23 cellular contexts compared by ENCODE assay signal in the genomic region with DNA sequence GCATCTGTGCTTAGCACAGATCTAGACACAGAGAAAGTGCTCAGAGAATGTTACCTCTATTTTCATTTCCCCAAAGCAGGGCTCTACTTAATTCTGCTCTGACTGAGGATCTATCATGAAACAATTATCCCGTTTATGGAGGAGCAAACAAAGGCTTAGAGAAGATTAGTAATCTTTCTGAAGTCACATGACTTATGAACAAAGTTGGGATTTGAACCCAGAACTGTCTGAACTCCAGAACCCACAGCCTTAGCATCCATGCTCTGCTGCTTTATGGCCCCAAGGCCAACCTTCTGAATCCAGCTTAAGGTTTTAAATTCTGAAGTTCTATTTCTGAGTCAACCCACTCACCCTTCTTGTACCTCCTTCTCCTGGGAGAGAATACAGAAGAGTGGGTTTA. TPM values are rescaled to one million over a fixed set of nuclear protein-coding genes. Genes with fewer than 3 reads are reported as not detected.
DNase-seq lines count a peak whose midpoint lies in the region; ATAC-seq, FAIRE-seq and TF ChIP-seq lines count a peak whose summit lies in the region.
"Had no signal": no experiment of that assay in that cellular context is flagged by ENCODE, and none has a peak within 500 bp of the region (broad histone marks: within the 10 kb centered on the region; RNA-seq: fewer than 3 reads in every experiment).

No MANE protein-coding gene starts in this region.

- no peak for DNase-seq in T-helper 2 cell treated with Interferon-gamma antibody and Interleukin-4, amounts not matched to agents 5 μg/mL and 100 μg/mL, for 36 hours (ENCODE audit: low spot score)
- no peak for DNase-seq in T-helper 2 cell
- peak; percentile 6 for DNase-seq in MV-4-11 (lab: John Stamatoyannopoulos, UW)
- DNase-seq in K562 (ENCODE audit: extremely low read depth in 1 of 4, low spot score in 3 of 4): no peak
- no peak for DNase-seq in stimulated activated effector memory CD8-positive, alpha-beta T cell treated with anti-CD3 and anti-CD28 coated beads, Interleukin-12 subunit alpha, Interleukin-12 subunit beta, amount 100 ng/mL, for 72 hours (ENCODE audit: low spot score in 2 of 2)
- no peak for DNase-seq in SKM-1 treated with dmso at 0.1 percent for 144 hours (lab: John Stamatoyannopoulos, UW; ENCODE audit: unreplicated experiment)
- no peak for DNase-seq in SK-N-SH
- no peak for DNase-seq in NCI-H526 (lab: John Stamatoyannopoulos, UW)
- DNase-seq: AML-193; Caco-2; CD4-positive, alpha-beta T cell; HCEC 1CT had no signal

- H3K9me3 ChIP-seq in K562 (replicated peaks; ENCODE audit: control insufficient read depth, insufficient read depth, low read depth, low read length) (no peaks in the 10 kb centered on the region), SK-N-SH (no peaks in the 10 kb centered on the region)
- H3K9me3 ChIP-seq: A549, Caco-2 had no signal

- H2AFZ ChIP-seq in K562 (ENCODE audit: low read depth, low read length): no peak overlapping the region
- H2AFZ ChIP-seq in SK-N-SH (ENCODE audit: low read depth): no peak overlapping the region
- H2AFZ ChIP-seq: GM23338 had no signal

- H3K4me3 ChIP-seq in K562 (no peak overlapping the region), SK-N-SH (ENCODE audit: low read depth in 2 of 2, low read length in 1 of 2) (no peak overlapping the region)
- H3K4me3 ChIP-seq: A549, GM23338 had no signal

- BruUV-seq in K562 (replicated peaks; lab: Mats Ljungman, UMichigan): TSS peak; percentile 15

- no peaks in the 10 kb centered on the region for H3K9me1 ChIP-seq in K562 (ENCODE audit: control insufficient read depth, insufficient read depth, low read length)

- intact Hi-C loops in K562 (cut with micrococcal nuclease): no loop called here

- H3K9ac ChIP-seq in K562 (ENCODE audit: insufficient read depth in 1 of 2, low read depth in 2 of 2, low read length in 2 of 2) (no peak overlapping the region), SK-N-SH (no peak overlapping the region)

- H3K27me3 Mint-ChIP-seq in T-helper 2 cell treated with Interferon-gamma antibody and Interleukin-4, amounts not matched to agents 5 μg/mL and 100 μg/mL, for 36 hours (ENCODE audit: low read depth): no peaks in the 10 kb centered on the region
- H3K27me3 Mint-ChIP-seq: CD4-positive, alpha-beta T cell had no signal

- H3K4me3 Mint-ChIP-seq in T-helper 2 cell treated with Interferon-gamma antibody and Interleukin-4, amounts not matched to agents 5 μg/mL and 100 μg/mL, for 36 hours: no peak overlapping the region
- H3K4me3 Mint-ChIP-seq in stimulated activated effector memory CD8-positive, alpha-beta T cell treated with anti-CD3 and anti-CD28 coated beads, Interleukin-12 subunit alpha, Interleukin-12 subunit beta, amount 100 ng/mL, for 72 hours: no peak overlapping the region
- H3K4me3 Mint-ChIP-seq: CD4-positive, alpha-beta T cell; GM23338 had no signal

- H3K4me1 ChIP-seq in K562 (replicated peaks in 1 of 2; ENCODE audit: control insufficient read depth in 2 of 2, insufficient read depth in 2 of 2, low read length in 2 of 2) (no peaks in the 10 kb centered on the region), SK-N-SH (ENCODE audit: control insufficient read depth in 1 of 2, insufficient read depth in 2 of 2, low read depth in 1 of 2, low read length in 1 of 2) (no peaks in the 10 kb centered on the region)
- H3K4me1 ChIP-seq: A549, Caco-2 had no signal

- in situ Hi-C loops in K562 (cut with MboI): no loop called here

- peaks cover 15% of the 10 kb centered on the region for H3K4me1 Mint-ChIP-seq in T-helper 2 cell treated with Interferon-gamma antibody and Interleukin-4, amounts not matched to agents 5 μg/mL and 100 μg/mL, for 36 hours (ENCODE audit: low read depth)
- H3K4me1 Mint-ChIP-seq in stimulated activated effector memory CD8-positive, alpha-beta T cell treated with anti-CD3 and anti-CD28 coated beads, Interleukin-12 subunit alpha, Interleukin-12 subunit beta, amount 100 ng/mL, for 72 hours: peaks cover 17% of the 10 kb centered on the region
- H3K4me1 Mint-ChIP-seq: GM23338 had no signal

- H3K79me2 ChIP-seq in K562 (ENCODE audit: control insufficient read depth, insufficient read depth, low read length) (no peaks in the 10 kb centered on the region), SK-N-SH (ENCODE audit: insufficient read depth) (no peaks in the 10 kb centered on the region)

- H3K9me3 Mint-ChIP-seq in T-helper 2 cell treated with Interferon-gamma antibody and Interleukin-4, amounts not matched to agents 5 μg/mL and 100 μg/mL, for 36 hours: no peaks in the 10 kb centered on the region
- no peaks in the 10 kb centered on the region for H3K9me3 Mint-ChIP-seq in stimulated activated effector memory CD8-positive, alpha-beta T cell treated with anti-CD3 and anti-CD28 coated beads, Interleukin-12 subunit alpha, Interleukin-12 subunit beta, amount 100 ng/mL, for 72 hours
- H3K9me3 Mint-ChIP-seq: CD4-positive, alpha-beta T cell; GM23338 had no signal

- TF ChIP-seq RAD21 in K562 (CRISPR knock-in tag; conservative IDR thresholded peaks at IDR 0.05 in 1 of 2, IDR thresholded peaks at IDR 0.05 in 1 of 2) (no peak), SK-N-SH (IDR thresholded peaks at IDR 0.05; ENCODE audit: low read length) (no peak)

- FAIRE-seq in K562 (lab: Jason Lieb, UNC): no peak
- FAIRE-seq: A549, D721Med, G401.6, GM12892, GM18507, H54 had no signal

- H3K36me3 ChIP-seq in K562 (ENCODE audit: control insufficient read depth, insufficient read depth, low read length): peaks cover 88% of the 10 kb centered on the region
- peaks cover 33 to 72% of the 10 kb centered on the region in 2 experiments for H3K36me3 ChIP-seq in SK-N-SH (replicated peaks in 1 of 2; ENCODE audit: control insufficient read depth in 1 of 2, insufficient read depth in 2 of 2, low read length in 1 of 2)

- TF ChIP-seq POLR2A in K562 (conservative IDR thresholded peaks at IDR 0.05): no peak

- H3F3A ChIP-seq in SK-N-SH (replicated peaks; ENCODE audit: insufficient read depth): peaks cover 2% of the 10 kb centered on the region

- H3K4me2 ChIP-seq in K562 (ENCODE audit: insufficient read depth, low read length): no peak overlapping the region
- no peak overlapping the region for H3K4me2 ChIP-seq in SK-N-SH
- H3K4me2 ChIP-seq: A549, GM23338 had no signal

- peaks cover 35% of the 10 kb centered on the region for H3K36me3 Mint-ChIP-seq in T-helper 2 cell treated with Interferon-gamma antibody and Interleukin-4, amounts not matched to agents 5 μg/mL and 100 μg/mL, for 36 hours (ENCODE audit: low read depth)
- H3K36me3 Mint-ChIP-seq in stimulated activated effector memory CD8-positive, alpha-beta T cell treated with anti-CD3 and anti-CD28 coated beads, Interleukin-12 subunit alpha, Interleukin-12 subunit beta, amount 100 ng/mL, for 72 hours: peaks cover 81% of the 10 kb centered on the region

- no peak for TF ChIP-seq CTCF in K562 (IDR thresholded peaks at IDR 0.05 in 2 of 3, conservative IDR thresholded peaks at IDR 0.05 in 1 of 3; ENCODE audit: insufficient read depth in 2 of 3, low read depth in 1 of 3, low read length in 3 of 3)
- no peak for TF ChIP-seq CTCF in SK-N-SH (IDR thresholded peaks at IDR 0.05)

- no peak overlapping the region for H3K27ac ChIP-seq in K562 (ENCODE audit: extremely low read depth, low read depth, low read length)
- H3K27ac ChIP-seq in SK-N-SH (ENCODE audit: low read depth in 2 of 2, low read length in 1 of 2): no peak overlapping the region
- H3K27ac ChIP-seq: 22Rv1, A549, C4-2B, HL-60 had no signal

- no peaks in the 10 kb centered on the region for H3K27me3 ChIP-seq in K562 (ENCODE audit: control insufficient read depth in 2 of 2, insufficient read depth in 2 of 2, low read length in 2 of 2)
- H3K27me3 ChIP-seq in SK-N-SH (ENCODE audit: insufficient read depth): no peaks in the 10 kb centered on the region

- H4K20me1 ChIP-seq in K562 (replicated peaks; ENCODE audit: control insufficient read depth, insufficient read depth, low read length) (0 out of 2 replicates have a peak, but pooled peaks cover 5% of the 10 kb centered on the region), SK-N-SH (ENCODE audit: insufficient read depth) (no peaks in the 10 kb centered on the region)

- H3K9me2 ChIP-seq in SK-N-SH: no peaks in the 10 kb centered on the region

- POLR2A ChIA-PET in K562 (lab: Yijun Ruan, JAX) (no interaction called here), SK-N-SH (lab: Yijun Ruan, JAX) (no interaction called here)

- CTCF ChIA-PET in K562 (lab: Yijun Ruan, JAX; ENCODE audit: low intra/inter-chr PET ratio): no interaction called here
- CTCF ChIA-PET in SK-N-SH (lab: Yijun Ruan, JAX): no interaction called here

- no peak for ATAC-seq in K562
- no peak for ATAC-seq in stimulated activated effector memory CD8-positive, alpha-beta T cell treated with anti-CD3 and anti-CD28 coated beads, Interleukin-12 subunit alpha, Interleukin-12 subunit beta, amount 100 ng/mL, for 72 hours
- ATAC-seq: A549, GM23338 had no signal

- TF ChIP-seq EP300 in K562 (IDR thresholded peaks at IDR 0.05; ENCODE audit: low read length): no peak
- no peak for TF ChIP-seq EP300 in SK-N-SH (IDR thresholded peaks at IDR 0.05; ENCODE audit: borderline replicate concordance in 1 of 2, low read depth in 1 of 2, low read length in 1 of 2)

- H3K27ac Mint-ChIP-seq in T-helper 2 cell treated with Interferon-gamma antibody and Interleukin-4, amounts not matched to agents 5 μg/mL and 100 μg/mL, for 36 hours: peak overlapping the region; percentile 12
- peak overlapping the region; percentile 1 for H3K27ac Mint-ChIP-seq in stimulated activated effector memory CD8-positive, alpha-beta T cell treated with anti-CD3 and anti-CD28 coated beads, Interleukin-12 subunit alpha, Interleukin-12 subunit beta, amount 100 ng/mL, for 72 hours
- H3K27ac Mint-ChIP-seq: CD4-positive, alpha-beta T cell; GM23338 had no signal

- WGBS in K562 (ENCODE audit: insufficient coverage, low coverage, missing lambda C conversion rate): 53% methylated on average over 1 of the region's 1 CpG
- WGBS in SK-N-SH (ENCODE audit: low lambda C conversion rate): 80% methylated on average over 1 of the region's 1 CpG

RNA-seq across cellular contexts. Expression of a gene that starts 11.9 kb away (rescaled TPM):
- total RNA-seq in K562 (2011; cell fraction: chromatin; rRNA removed; ENCODE audit: low replicate concordance): 22.5 and 34.3 TPM in 2 replicates
- 17.5 and 20.7 TPM in 2 replicates for total RNA-seq in K562 (2011; cell fraction: nucleolus; rRNA removed)
- 28.9 and 47.3 TPM in 2 replicates for total RNA-seq in K562 (2011; cell fraction: nucleoplasm; rRNA removed)
- total RNA-seq in K562 (2014; rRNA removed): 0.27 and 1.8 TPM in 2 replicates
- 1.9 and 2.5 TPM in 2 replicates for total RNA-seq in K562 (2014; rRNA removed; fragmentation: Illumina TruSeq; extraction: Trizol)
- 2.8 and 4.3 TPM in 2 replicates for total RNA-seq in K562 (2015; rRNA removed; fragmentation: Illumina TruSeq; extraction: Trizol)
- total RNA-seq in K562 (2021): 2.3 and 3.3 TPM in 2 replicates
- 2.8 and 3.6 TPM in 2 replicates for polyA plus RNA-seq in K562 (2011; rRNA removed)
- polyA plus RNA-seq in K562 (2011; cell fraction: cytosol; rRNA removed): 1.4 and 4.1 TPM in 2 replicates
- 8.9 and 10.3 TPM in 2 replicates for polyA plus RNA-seq in K562 (2011; cell fraction: nucleus; rRNA removed)
- 1.8 and 11.1 TPM in 2 replicates for polyA plus RNA-seq in K562 (2012)
- 1.6 and 3.2 TPM in 2 replicates for polyA plus RNA-seq in K562 (2014; fragmentation: Illumina TruSeq; extraction: Trizol)
- under 1 TPM; 0.66 to 0.82 TPM for polyA plus RNA-seq in K562 (2014; fragmentation: Nextera tagmentation; extraction: Ambion mirVana)
- polyA plus RNA-seq in K562 (2014; rRNA removed): 1.9 and 2.2 TPM in 2 replicates
- polyA minus RNA-seq in K562 (2011; rRNA and poly(A)+ RNA removed): 1.8 and 1.9 TPM in 2 replicates
- polyA minus RNA-seq in K562 (2011; cell fraction: cytosol; rRNA and poly(A)+ RNA removed): not detected in 2 replicates
- 3.2 and 4.4 TPM in 2 replicates for polyA minus RNA-seq in K562 (2011; cell fraction: nucleus; rRNA and poly(A)+ RNA removed)
- polyA plus RNA-seq in SK-N-SH (2012; rRNA removed): 0.28 and 0.86 TPM in 2 replicates
- polyA plus RNA-seq in SK-N-SH (2012; cell fraction: cytosol; rRNA removed): 0.20 and 0.21 TPM in 2 replicates
- 5.2 and 5.6 TPM in 2 replicates for polyA plus RNA-seq in SK-N-SH (2012; cell fraction: nucleus; rRNA removed)
- total RNA-seq: GM23338, HT1080 had no signal
- polyA plus RNA-seq: GM23338 had no signal

RNA-seq across cellular contexts. Expression of a gene that starts 11.9 kb away (rescaled TPM):
- 86.3 and 131 TPM in 2 replicates for total RNA-seq in K562 (2011; cell fraction: chromatin; rRNA removed; ENCODE audit: low replicate concordance)
- total RNA-seq in K562 (2011; cell fraction: nucleolus; rRNA removed): 70.1 and 80.5 TPM in 2 replicates
- total RNA-seq in K562 (2011; cell fraction: nucleoplasm; rRNA removed): 83.9 and 97.2 TPM in 2 replicates
- 6.7 and 7.4 TPM in 2 replicates for total RNA-seq in K562 (2014; rRNA removed)
- total RNA-seq in K562 (2014; rRNA removed; fragmentation: Illumina TruSeq; extraction: Trizol): 3.6 and 4.0 TPM in 2 replicates
- total RNA-seq in K562 (2015; rRNA removed; fragmentation: Illumina TruSeq; extraction: Trizol): 2.9 and 3.4 TPM in 2 replicates
- total RNA-seq in K562 (2021): 11.6 and 12.7 TPM in 2 replicates
- 10.9 and 18.6 TPM in 2 replicates for polyA plus RNA-seq in K562 (2011; rRNA removed)
- polyA plus RNA-seq in K562 (2011; cell fraction: cytosol; rRNA removed): 7.0 and 9.1 TPM in 2 replicates
- 76.1 and 118 TPM in 2 replicates for polyA plus RNA-seq in K562 (2011; cell fraction: nucleus; rRNA removed)
- polyA plus RNA-seq in K562 (2012): 9.5 and 33.7 TPM in 2 replicates
- 9.5 and 9.7 TPM in 2 replicates for polyA plus RNA-seq in K562 (2014; fragmentation: Illumina TruSeq; extraction: Trizol)
- polyA plus RNA-seq in K562 (2014; fragmentation: Nextera tagmentation; extraction: Ambion mirVana): under 1 TPM; 0.04 TPM
- polyA plus RNA-seq in K562 (2014; rRNA removed): 17.9 and 21.6 TPM in 2 replicates
- polyA minus RNA-seq in K562 (2011; rRNA and poly(A)+ RNA removed): 4.5 and 5.5 TPM in 2 replicates
- polyA minus RNA-seq in K562 (2011; cell fraction: cytosol; rRNA and poly(A)+ RNA removed): 1.1 and 1.6 TPM in 2 replicates
- 13.0 and 14.4 TPM in 2 replicates for polyA minus RNA-seq in K562 (2011; cell fraction: nucleus; rRNA and poly(A)+ RNA removed)
- 8.0 and 10.0 TPM in 2 replicates for polyA plus RNA-seq in SK-N-SH (2012; rRNA removed)
- 0.63 and 1.8 TPM in 2 replicates for polyA plus RNA-seq in SK-N-SH (2012; cell fraction: cytosol; rRNA removed)
- polyA plus RNA-seq in SK-N-SH (2012; cell fraction: nucleus; rRNA removed): 114 and 147 TPM in 2 replicates

RNA-seq across cellular contexts. Expression of a gene that starts 20.0 kb away (rescaled TPM):
- total RNA-seq in K562 (2011; cell fraction: chromatin; rRNA removed; ENCODE audit: low replicate concordance): 333 and 446 TPM in 2 replicates
- total RNA-seq in K562 (2011; cell fraction: nucleolus; rRNA removed): 231 TPM in 2 replicates
- total RNA-seq in K562 (2011; cell fraction: nucleoplasm; rRNA removed): 315 and 386 TPM in 2 replicates
- 73.1 and 81.0 TPM in 2 replicates for total RNA-seq in K562 (2014; rRNA removed)
- 60.4 and 68.5 TPM in 2 replicates for total RNA-seq in K562 (2014; rRNA removed; fragmentation: Illumina TruSeq; extraction: Trizol)
- 44.0 and 45.1 TPM in 2 replicates for total RNA-seq in K562 (2015; rRNA removed; fragmentation: Illumina TruSeq; extraction: Trizol)
- total RNA-seq in K562 (2021): 73.6 and 84.8 TPM in 2 replicates
- polyA plus RNA-seq in K562 (2011; rRNA removed): 91.6 and 125 TPM in 2 replicates
- 59.5 and 90.3 TPM in 2 replicates for polyA plus RNA-seq in K562 (2011; cell fraction: cytosol; rRNA removed)
- 211 and 227 TPM in 2 replicates for polyA plus RNA-seq in K562 (2011; cell fraction: nucleus; rRNA removed)
- polyA plus RNA-seq in K562 (2012): 57.3 and 88.0 TPM in 2 replicates
- polyA plus RNA-seq in K562 (2014; fragmentation: Illumina TruSeq; extraction: Trizol): 92.9 and 96.8 TPM in 2 replicates
- polyA plus RNA-seq in K562 (2014; fragmentation: Nextera tagmentation; extraction: Ambion mirVana): 10 to 100 TPM; 10.2 to 14.7 TPM
- polyA plus RNA-seq in K562 (2014; rRNA removed): 94.7 and 100 TPM in 2 replicates
- polyA minus RNA-seq in K562 (2011; rRNA and poly(A)+ RNA removed): 52.5 and 61.4 TPM in 2 replicates
- 25.3 and 34.6 TPM in 2 replicates for polyA minus RNA-seq in K562 (2011; cell fraction: cytosol; rRNA and poly(A)+ RNA removed)
- polyA minus RNA-seq in K562 (2011; cell fraction: nucleus; rRNA and poly(A)+ RNA removed): 62.3 and 95.3 TPM in 2 replicates
- polyA plus RNA-seq in SK-N-SH (2012; rRNA removed): 51.0 and 65.7 TPM in 2 replicates
- polyA plus RNA-seq in SK-N-SH (2012; cell fraction: cytosol; rRNA removed): 37.8 and 46.0 TPM in 2 replicates
- polyA plus RNA-seq in SK-N-SH (2012; cell fraction: nucleus; rRNA removed): 138 and 143 TPM in 2 replicates

RNA-seq across cellular contexts. Expression of a gene that starts 38.2 kb away (rescaled TPM):
- 19.8 and 52.7 TPM in 2 replicates for total RNA-seq in K562 (2011; cell fraction: chromatin; rRNA removed; ENCODE audit: low replicate concordance)
- 56.5 and 63.0 TPM in 2 replicates for total RNA-seq in K562 (2011; cell fraction: nucleolus; rRNA removed)
- 61.2 and 72.0 TPM in 2 replicates for total RNA-seq in K562 (2011; cell fraction: nucleoplasm; rRNA removed)
- total RNA-seq in K562 (2014; rRNA removed) (155 and 188 TPM in 2 replicates), K562 (2014; rRNA removed; fragmentation: Illumina TruSeq; extraction: Trizol) (85.0 and 89.5 TPM in 2 replicates), K562 (2015; rRNA removed; fragmentation: Illumina TruSeq; extraction: Trizol) (99.5 and 102 TPM in 2 replicates), K562 (2021) (236 and 247 TPM in 2 replicates)
- polyA plus RNA-seq in K562 (2011; rRNA removed) (202 and 216 TPM in 2 replicates), K562 (2014; fragmentation: Illumina TruSeq; extraction: Trizol) (325 and 361 TPM in 2 replicates), K562 (2014; fragmentation: Nextera tagmentation; extraction: Ambion mirVana) (10 to 100 TPM; 14.7 to 14.8 TPM), K562 (2014; rRNA removed) (256 and 262 TPM in 2 replicates), SK-N-SH (2012; rRNA removed) (254 and 275 TPM in 2 replicates)
- 300 and 303 TPM in 2 replicates for polyA plus RNA-seq in K562 (2011; cell fraction: cytosol; rRNA removed)
- 63.0 and 65.4 TPM in 2 replicates for polyA plus RNA-seq in K562 (2011; cell fraction: nucleus; rRNA removed)
- polyA plus RNA-seq in K562 (2012): 99.2 and 141 TPM in 2 replicates
- 110 and 133 TPM in 2 replicates for polyA minus RNA-seq in K562 (2011; rRNA and poly(A)+ RNA removed)
- polyA minus RNA-seq in K562 (2011; cell fraction: cytosol; rRNA and poly(A)+ RNA removed): 77.4 and 89.7 TPM in 2 replicates
- 30.2 and 47.4 TPM in 2 replicates for polyA minus RNA-seq in K562 (2011; cell fraction: nucleus; rRNA and poly(A)+ RNA removed)
- 257 and 303 TPM in 2 replicates for polyA plus RNA-seq in SK-N-SH (2012; cell fraction: cytosol; rRNA removed)
- polyA plus RNA-seq in SK-N-SH (2012; cell fraction: nucleus; rRNA removed): 94.4 and 121 TPM in 2 replicates
